Comparison of ENCODE assay signal across 23 cellular contexts in genomic region chr6:79072640-79073181, GRCh38. TPM values are rescaled to one million over a fixed set of nuclear protein-coding genes. Genes with fewer than 3 reads are reported as not detected.
DNase-seq lines count a peak whose midpoint lies in the region; ATAC-seq lines count a peak whose summit lies in the region.
"Had no signal": no experiment of that assay in that cellular context is flagged by ENCODE, and none has a peak within 500 bp of the region (broad histone marks: within the 10 kb centered on the region; RNA-seq: fewer than 3 reads in every experiment).

No MANE protein-coding gene starts in this region.

- H3K36me3 Mint-ChIP-seq in activated T-cell treated with anti-CD3 and anti-CD28 coated beads, Interleukin-2, amount 50 U/mL, for 24 hours (ENCODE audit: low read depth): peaks cover 59% of the 10 kb centered on the region
- peaks cover 8% of the 10 kb centered on the region for H3K36me3 Mint-ChIP-seq in activated T-cell treated with anti-CD3 and anti-CD28 coated beads, Interleukin-2, amount 50 U/mL, for 4 hours (ENCODE audit: insufficient read depth)
- no peaks in the 10 kb centered on the region for H3K36me3 Mint-ChIP-seq in IgD-negative memory B cell

- H3K4me2 ChIP-seq in GM23248 (ENCODE audit: unreplicated experiment): no peak overlapping the region

- no peak for ATAC-seq in activated T-cell treated with anti-CD3 and anti-CD28 coated beads, Interleukin-2, amount 50 U/mL, for 4 hours
- peak; percentile 32 for ATAC-seq in GM21529 (IDR thresholded peaks at IDR 0.05; ENCODE audit: unreplicated experiment)
- ATAC-seq: T-cell had no signal

- H3K27ac ChIP-seq in GM23248: no peak overlapping the region
- H3K27ac ChIP-seq: epithelial cell of prostate, neutrophil, right atrium auricular region, uterus had no signal

- no peak for DNase-seq in activated T-cell treated with anti-CD3 and anti-CD28 coated beads, Interleukin-2, amount 50 U/mL, for 24 hours
- DNase-seq in activated T-cell treated with anti-CD3 and anti-CD28 coated beads, Interleukin-2, amount 50 U/mL, for 4 hours: no peak
- DNase-seq in myocyte (ENCODE audit: low read depth) (peak; percentile 21), superior temporal gyrus (ENCODE audit: extremely low spot score) (no peak), GM23248 (no peak)
- DNase-seq in effector CD8-positive, alpha-beta T cell (lab: John Stamatoyannopoulos, UW): no peak
- DNase-seq: 8988T; activated CD4-positive, CD25-positive, alpha-beta regulatory T cell; activated naive CD8-positive, alpha-beta T cell treated with anti-CD3 and anti-CD28 coated beads, Interleukin-2, amount 10 ng/mL, durations not matched to agents 7 days and 5 days; CD4-positive, alpha-beta memory T cell; cerebellar nuclear complex; KG1; mesenchymal stem cell; NCI-H187 treated with DMSO at 0.1 percent for 48 hours; NCI-H510A treated with DMSO at 0.1 percent for 48 hours; stimulated activated CD4-positive, alpha-beta T cell treated with anti-CD3 and anti-CD28 coated beads, Interleukin-4, amount 100 ng/mL, for 4 hours; T-cell; uterus had no signal

- H3K9me3 ChIP-seq in GM23248 (ENCODE audit: low read depth): no peaks in the 10 kb centered on the region
- H3K9me3 ChIP-seq: neutrophil, right atrium auricular region, uterus had no signal

- H4K20me1 ChIP-seq in GM23248 (ENCODE audit: insufficient read depth): no peaks in the 10 kb centered on the region

- peak overlapping the region; percentile 12 for H3K4me3 Mint-ChIP-seq in activated T-cell treated with anti-CD3 and anti-CD28 coated beads, Interleukin-2, amount 50 U/mL, for 24 hours
- H3K4me3 Mint-ChIP-seq in activated T-cell treated with anti-CD3 and anti-CD28 coated beads, Interleukin-2, amount 50 U/mL, for 4 hours: no peak overlapping the region
- H3K4me3 Mint-ChIP-seq in IgD-negative memory B cell: peak overlapping the region in 3 of 4 donors; percentile 19 to 81 (median 72)
- H3K4me3 Mint-ChIP-seq: activated naive CD8-positive, alpha-beta T cell treated with anti-CD3 and anti-CD28 coated beads, Interleukin-2, amount 10 ng/mL, durations not matched to agents 7 days and 5 days; T-cell had no signal

- no peaks in the 10 kb centered on the region for H3K27me3 Mint-ChIP-seq in activated T-cell treated with anti-CD3 and anti-CD28 coated beads, Interleukin-2, amount 50 U/mL, for 24 hours
- no peaks in the 10 kb centered on the region for H3K27me3 Mint-ChIP-seq in activated T-cell treated with anti-CD3 and anti-CD28 coated beads, Interleukin-2, amount 50 U/mL, for 4 hours (ENCODE audit: low read depth)
- H3K27me3 Mint-ChIP-seq in IgD-negative memory B cell: no peaks in the 10 kb centered on the region
- H3K27me3 Mint-ChIP-seq: activated naive CD8-positive, alpha-beta T cell treated with anti-CD3 and anti-CD28 coated beads, Interleukin-2, amount 10 ng/mL, durations not matched to agents 7 days and 5 days; CD4-positive, alpha-beta memory T cell; T-cell had no signal

- H3K27me3 ChIP-seq in GM23248 (replicated peaks; ENCODE audit: insufficient read depth): no peaks in the 10 kb centered on the region
- H3K27me3 ChIP-seq: neutrophil, right atrium auricular region, uterus had no signal

- no peaks in the 10 kb centered on the region for H3K36me3 ChIP-seq in GM23248 (ENCODE audit: low read depth)
- H3K36me3 ChIP-seq: right atrium auricular region, uterus had no signal

- in situ Hi-C loops in GM23248 (cut with MboI): no loop called here

- H3K9me3 Mint-ChIP-seq in activated T-cell treated with anti-CD3 and anti-CD28 coated beads, Interleukin-2, amount 50 U/mL, for 24 hours: no peaks in the 10 kb centered on the region
- no peaks in the 10 kb centered on the region for H3K9me3 Mint-ChIP-seq in activated T-cell treated with anti-CD3 and anti-CD28 coated beads, Interleukin-2, amount 50 U/mL, for 4 hours
- no peaks in the 10 kb centered on the region for H3K9me3 Mint-ChIP-seq in IgD-negative memory B cell
- H3K9me3 Mint-ChIP-seq: activated naive CD8-positive, alpha-beta T cell treated with anti-CD3 and anti-CD28 coated beads, Interleukin-2, amount 10 ng/mL, durations not matched to agents 7 days and 5 days; CD4-positive, alpha-beta memory T cell; T-cell had no signal

- H3K4me1 Mint-ChIP-seq in activated T-cell treated with anti-CD3 and anti-CD28 coated beads, Interleukin-2, amount 50 U/mL, for 24 hours (ENCODE audit: low read depth): peaks cover 62% of the 10 kb centered on the region
- H3K4me1 Mint-ChIP-seq in activated T-cell treated with anti-CD3 and anti-CD28 coated beads, Interleukin-2, amount 50 U/mL, for 4 hours (ENCODE audit: low read depth): peaks cover 58% of the 10 kb centered on the region
- peaks cover 41 to 51% (median 47%) of the 10 kb centered on the region in 3 donors for H3K4me1 Mint-ChIP-seq in IgD-negative memory B cell

- WGBS in GM23248 (ENCODE audit: low coverage in 1 of 2, low lambda C conversion rate in 2 of 2, missing lambda C conversion rate in 2 of 2), 2 experiments: 96 to 99% methylated on average over 3 of the region's 3 CpGs

- peaks cover 22% of the 10 kb centered on the region for H3F3A ChIP-seq in GM23248 (ENCODE audit: insufficient read depth)

- H3K27ac Mint-ChIP-seq in activated T-cell treated with anti-CD3 and anti-CD28 coated beads, Interleukin-2, amount 50 U/mL, for 24 hours: peak overlapping the region; percentile 47
- H3K27ac Mint-ChIP-seq in IgD-negative memory B cell: no peak overlapping the region
- H3K27ac Mint-ChIP-seq: activated naive CD8-positive, alpha-beta T cell treated with anti-CD3 and anti-CD28 coated beads, Interleukin-2, amount 10 ng/mL, durations not matched to agents 7 days and 5 days; T-cell had no signal

- peaks cover 20% of the 10 kb centered on the region for H3K4me1 ChIP-seq in GM23248 (ENCODE audit: insufficient read depth)

- H3K9ac ChIP-seq in GM23248: no peak overlapping the region

- H2AFZ ChIP-seq in GM23248: no peak overlapping the region

- H3K79me2 ChIP-seq in GM23248 (ENCODE audit: insufficient read depth): peaks cover 88% of the 10 kb centered on the region

- H3K4me3 ChIP-seq in GM23248: no peak overlapping the region
- H3K4me3 ChIP-seq: right atrium auricular region, uterus had no signal

- no peaks in the 10 kb centered on the region for H3K9me2 ChIP-seq in GM23248 (ENCODE audit: insufficient read depth)

RNA-seq across cellular contexts. Expression of gene PHIP, which starts 5.3 kb away (rescaled TPM):
- 10 to 100 TPM; 17.0 to 18.4 (median 17.6) TPM for total RNA-seq in activated T-cell treated with anti-CD3 and anti-CD28 coated beads, Interleukin-2, amount 50 U/mL, for 4 hours
- polyA plus RNA-seq in IgD-negative memory B cell (11.4 TPM), GM23248 (2016; fragmentation: Nextera tagmentation; extraction: Ambion mirVana) (7.4 and 9.0 TPM in 2 replicates)
- total RNA-seq in myocyte: 15.7 and 21.0 TPM in 2 replicates
- polyA plus RNA-seq in myocyte (2012): 3.4 TPM
- total RNA-seq in GM23248 (2014; rRNA removed; shearing (Covaris generic)): 14.5 and 15.9 TPM in 2 replicates
